16 cellular contexts compared by ENCODE assay signal in genomic region chr17:38578229-38578628, GRCh38. TPM values are rescaled to one million over a fixed set of nuclear protein-coding genes. Genes with fewer than 3 reads are reported as not detected.
A peak's percentile ranks its signal among the peaks of the same experiment; 100 is the strongest.
DNase-seq lines count a peak whose midpoint lies in the region; ATAC-seq and TF ChIP-seq lines count a peak whose summit lies in the region.
"Had no signal": no experiment of that assay in that cellular context is flagged by ENCODE, and none has a peak within 500 bp of the region (broad histone marks: within the 10 kb centered on the region; RNA-seq: fewer than 3 reads in every experiment).

No MANE protein-coding gene starts in this region.

- TF ChIP-seq CTCF in H9 (conservative IDR thresholded peaks at IDR 0.05) = no peak
- no peak for TF ChIP-seq CTCF in chondrocyte (IDR thresholded peaks at IDR 0.05)
- no peak for TF ChIP-seq CTCF in stomach (IDR thresholded peaks at IDR 0.05)

- H3K36me3 Mint-ChIP-seq in H9 (ENCODE audit: insufficient read depth in 1 of 3, low read depth in 3 of 3) = no peaks in the 10 kb centered on the region
- no peaks in the 10 kb centered on the region for H3K36me3 Mint-ChIP-seq in chondrocyte (ENCODE audit: low read depth)
- H3K36me3 Mint-ChIP-seq: stimulated activated memory B cell treated with anti-CD40 and anti-IgM and Interleukin-4, amounts not matched to agents 10 μg/mL and 1 μg/mL and 100 μg/mL, for 72 hours had no signal

- H3K27me3 Mint-ChIP-seq in H9 (ENCODE audit: low read depth) (peaks cover 96% of the 10 kb centered on the region), chondrocyte (ENCODE audit: low read depth) (peaks cover 56% of the 10 kb centered on the region)

- H3K9me3 Mint-ChIP-seq in H9 = no peaks in the 10 kb centered on the region
- H3K9me3 Mint-ChIP-seq in chondrocyte (ENCODE audit: low read depth) = no peaks in the 10 kb centered on the region
- H3K9me3 Mint-ChIP-seq: activated T-cell treated with anti-CD3 and anti-CD28 coated beads, Interleukin-2, amount 50 U/mL, for 4 hours; CD8-positive, alpha-beta memory T cell; stimulated activated memory B cell treated with anti-CD40 and anti-IgM and Interleukin-4, amounts not matched to agents 10 μg/mL and 1 μg/mL and 100 μg/mL, for 72 hours; T-cell had no signal

- no peak for TF ChIP-seq POLR2A in stomach (IDR thresholded peaks at IDR 0.05)

- no peak overlapping the region for H4K5ac ChIP-seq in H9 (ENCODE audit: insufficient read length, low read depth, low read length)

- H3K27ac Mint-ChIP-seq in H9 (no peak overlapping the region), chondrocyte (ENCODE audit: unreplicated experiment) (no peak overlapping the region)
- H3K27ac Mint-ChIP-seq: CD8-positive, alpha-beta memory T cell; stimulated activated memory B cell treated with anti-CD40 and anti-IgM and Interleukin-4, amounts not matched to agents 10 μg/mL and 1 μg/mL and 100 μg/mL, for 72 hours; T-cell had no signal

- no peak overlapping the region for H4K8ac ChIP-seq in H9 (replicated peaks; ENCODE audit: insufficient read length, low read depth, low read length)

- no peak overlapping the region for H2BK20ac ChIP-seq in H9 (ENCODE audit: low read depth, low read length, poor library complexity, severe bottlenecking)

- H2BK5ac ChIP-seq in H9 (ENCODE audit: insufficient read length, low read length) = no peak overlapping the region

- intact Hi-C loops in stomach (cut with DNase I; ENCODE audit: low total_unique reads) = no loop called here

- ATAC-seq in GM18498 (IDR thresholded peaks at IDR 0.05; ENCODE audit: unreplicated experiment) (no peak), HG03139 (IDR thresholded peaks at IDR 0.05; ENCODE audit: unreplicated experiment) (no peak)
- ATAC-seq: stimulated activated memory B cell treated with anti-CD40 and anti-IgM and Interleukin-4, amounts not matched to agents 10 μg/mL and 1 μg/mL and 100 μg/mL, for 72 hours; T-cell had no signal

- no peaks in the 10 kb centered on the region for H3K36me3 ChIP-seq in stomach
- H3K36me3 ChIP-seq: gastroesophageal sphincter had no signal

- peaks cover 7% of the 10 kb centered on the region for H3K23me2 ChIP-seq in H9 (ENCODE audit: insufficient read length, low read depth, low read length, poor library complexity, severe bottlenecking)

- H3K18ac ChIP-seq in H9 (ENCODE audit: insufficient read length, low read depth, low read length) = no peak overlapping the region

- no peak overlapping the region for H2AFZ ChIP-seq in H9 (ENCODE audit: low read length)

- peak overlapping the region in 3 of 4 donors; percentile 13 to 31 (median 16) for H3K4me3 ChIP-seq in stomach
- H3K4me3 ChIP-seq: lung had no signal

- H3K27me3 ChIP-seq in H9 (ENCODE audit: insufficient read depth, low read length) (peaks cover 63% of the 10 kb centered on the region), stomach (peaks cover 10 to 100% (median 60%) of the 10 kb centered on the region in 3 donors)

- H2AK5ac ChIP-seq in H9 (ENCODE audit: insufficient read length, low read length) = no peak overlapping the region

- peak overlapping the region; percentile 37 to 69 for H3K4me3 Mint-ChIP-seq in H9
- peak overlapping the region; percentile 19 for H3K4me3 Mint-ChIP-seq in chondrocyte (ENCODE audit: unreplicated experiment)
- H3K4me3 Mint-ChIP-seq: activated T-cell treated with anti-CD3 and anti-CD28 coated beads, Interleukin-2, amount 50 U/mL, for 4 hours; stimulated activated memory B cell treated with anti-CD40 and anti-IgM and Interleukin-4, amounts not matched to agents 10 μg/mL and 1 μg/mL and 100 μg/mL, for 72 hours had no signal

- H4K91ac ChIP-seq in H9 (ENCODE audit: insufficient read length, low read depth, low read length) = no peak overlapping the region

- H2BK15ac ChIP-seq in H9 (ENCODE audit: low read depth, low read length) = no peak overlapping the region

- H3K56ac ChIP-seq in H9 (ENCODE audit: insufficient read length, low read depth, low read length) = no peak overlapping the region

- H3K9ac ChIP-seq in H9 (ENCODE audit: extremely low read depth, insufficient read length, low read length) = no peak overlapping the region

- H3K14ac ChIP-seq in H9 (ENCODE audit: insufficient read depth, low read length) = no peak overlapping the region

- no peaks in the 10 kb centered on the region for H3K9me3 ChIP-seq in H9 (ENCODE audit: control insufficient read depth, low read depth, low read length)
- H3K9me3 ChIP-seq in stomach = no peaks in the 10 kb centered on the region
- H3K9me3 ChIP-seq: gastroesophageal sphincter had no signal

- no peak overlapping the region for H3K4ac ChIP-seq in H9 (ENCODE audit: low read depth, low read length)

- TF ChIP-seq EP300 in stomach (IDR thresholded peaks at IDR 0.05) = no peak

- no peak overlapping the region for H2BK120ac ChIP-seq in H9 (ENCODE audit: low read depth, low read length, poor library complexity, severe bottlenecking)

- DNase-seq in H9 (peak; percentile 95), chondrocyte (ENCODE audit: low spot score) (no peak), iPS-NIHi11 (ENCODE audit: low spot score) (peak; percentile 54), stomach (no peak), putamen (ENCODE audit: low spot score) (no peak)
- DNase-seq: activated T-cell treated with anti-CD3 and anti-CD28 coated beads, Interleukin-2, amount 50 U/mL, for 4 hours; CD8-positive, alpha-beta memory T cell; effector CD8-positive, alpha-beta T cell; NCI-H1092; NCI-H2227 treated with DMSO at 0.1 percent for 48 hours; T-cell had no signal

- H3T11ph ChIP-seq in H9 (ENCODE audit: low read length) = no peak overlapping the region

- no peak overlapping the region for H3K23ac ChIP-seq in H9 (ENCODE audit: insufficient read length, low read depth, low read length)

- H3K27ac ChIP-seq in H9 (ENCODE audit: insufficient read length, low read depth, low read length) (no peak overlapping the region), stomach (no peak overlapping the region)
- H3K27ac ChIP-seq: gastroesophageal sphincter had no signal

- no peaks in the 10 kb centered on the region for H3K4me1 ChIP-seq in H9 (ENCODE audit: insufficient read depth, low read length)
- H3K4me1 ChIP-seq in stomach = peaks cover 6 to 22% (median 11%) of the 10 kb centered on the region in 4 donors

- H4K20me1 ChIP-seq in H9 (ENCODE audit: control insufficient read depth, insufficient read depth, insufficient read length) = no peaks in the 10 kb centered on the region

- no peak overlapping the region for H2BK12ac ChIP-seq in H9 (ENCODE audit: insufficient read length, low read depth, low read length)

- H3K79me1 ChIP-seq in H9 (ENCODE audit: insufficient read depth, low read depth, low read length, poor library complexity, severe bottlenecking) = no peaks in the 10 kb centered on the region

- no CpG with 5 or more reads among the region's 22 CpGs for WGBS in H9 (ENCODE audit: extremely low coverage, insufficient read length, low lambda C conversion rate)
- WGBS in stomach, 5 donors = 9 to 22% (median 11%) methylated on average over 9 to 22 of the region's 22 CpGs

- H3K4me1 Mint-ChIP-seq in H9 = peaks cover 34 to 56% of the 10 kb centered on the region in 2 experiments
- H3K4me1 Mint-ChIP-seq in chondrocyte (ENCODE audit: low read depth) = peaks cover 28% of the 10 kb centered on the region

- H3K4me2 ChIP-seq in H9 (ENCODE audit: insufficient read depth, insufficient read length, low read length) = peak overlapping the region; percentile 59

- no peaks in the 10 kb centered on the region for H3K79me2 ChIP-seq in H9 (ENCODE audit: insufficient read depth, low read length)

RNA-seq across cellular contexts. Expression of gene SRCIN1, which starts 27.5 kb away (rescaled TPM):
- total RNA-seq in H9 (2021) (6.7 and 6.9 TPM in 2 replicates), chondrocyte (0.30 to 0.51 TPM in 2 of 3 replicates, not detected in the other), stomach (10 to 100 TPM in 2 of 5 donors, 1 to 10 TPM in 1, under 1 TPM in 2; 0.29 to 21.9 (median 1.1) TPM)
- 1 to 10 TPM; 1.8 to 2.1 (median 1.9) TPM for polyA plus RNA-seq in stomach
- polyA plus RNA-seq: CD8-positive, alpha-beta memory T cell had no signal

Comparison
In these comparisons a context has a peak if more than half of its experiments do, and no peak if none do; other contexts are left out.
1. DNase-seq: peak in H9 (single experiment) and iPS-NIHi11 (single experiment); none in chondrocyte (single experiment), stomach (single experiment) and putamen (single experiment).